1 cellular context compared by ENCODE assay signal in the genomic region with DNA sequence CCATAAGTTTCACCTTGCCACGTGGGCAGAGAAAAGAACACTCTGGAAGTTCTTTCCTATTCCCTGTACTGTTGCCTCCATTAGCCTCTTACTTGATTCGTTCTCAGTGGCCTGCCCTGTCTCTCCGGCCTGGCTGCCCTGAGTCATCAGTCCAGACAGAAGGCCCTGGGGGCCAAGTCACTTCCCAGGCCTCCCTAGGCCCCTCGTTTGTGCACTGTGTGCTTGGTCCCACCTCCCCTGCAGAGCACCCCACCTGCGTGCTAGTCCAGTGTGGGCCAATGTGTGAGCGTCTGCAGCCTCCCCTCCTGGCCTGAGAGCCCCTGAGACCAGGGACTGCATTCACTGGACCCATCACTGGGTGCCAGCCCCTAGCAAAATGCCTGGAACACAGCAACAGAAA.
TF ChIP-seq lines count a peak whose summit lies in the region.

No MANE protein-coding gene starts in this region.

TF ChIP-seq in GM23338, 12 proteins besides CTCF, POLR2A, EP300 and RAD21 (continued from another document):
- TF ChIP-seq, protein P1, sequence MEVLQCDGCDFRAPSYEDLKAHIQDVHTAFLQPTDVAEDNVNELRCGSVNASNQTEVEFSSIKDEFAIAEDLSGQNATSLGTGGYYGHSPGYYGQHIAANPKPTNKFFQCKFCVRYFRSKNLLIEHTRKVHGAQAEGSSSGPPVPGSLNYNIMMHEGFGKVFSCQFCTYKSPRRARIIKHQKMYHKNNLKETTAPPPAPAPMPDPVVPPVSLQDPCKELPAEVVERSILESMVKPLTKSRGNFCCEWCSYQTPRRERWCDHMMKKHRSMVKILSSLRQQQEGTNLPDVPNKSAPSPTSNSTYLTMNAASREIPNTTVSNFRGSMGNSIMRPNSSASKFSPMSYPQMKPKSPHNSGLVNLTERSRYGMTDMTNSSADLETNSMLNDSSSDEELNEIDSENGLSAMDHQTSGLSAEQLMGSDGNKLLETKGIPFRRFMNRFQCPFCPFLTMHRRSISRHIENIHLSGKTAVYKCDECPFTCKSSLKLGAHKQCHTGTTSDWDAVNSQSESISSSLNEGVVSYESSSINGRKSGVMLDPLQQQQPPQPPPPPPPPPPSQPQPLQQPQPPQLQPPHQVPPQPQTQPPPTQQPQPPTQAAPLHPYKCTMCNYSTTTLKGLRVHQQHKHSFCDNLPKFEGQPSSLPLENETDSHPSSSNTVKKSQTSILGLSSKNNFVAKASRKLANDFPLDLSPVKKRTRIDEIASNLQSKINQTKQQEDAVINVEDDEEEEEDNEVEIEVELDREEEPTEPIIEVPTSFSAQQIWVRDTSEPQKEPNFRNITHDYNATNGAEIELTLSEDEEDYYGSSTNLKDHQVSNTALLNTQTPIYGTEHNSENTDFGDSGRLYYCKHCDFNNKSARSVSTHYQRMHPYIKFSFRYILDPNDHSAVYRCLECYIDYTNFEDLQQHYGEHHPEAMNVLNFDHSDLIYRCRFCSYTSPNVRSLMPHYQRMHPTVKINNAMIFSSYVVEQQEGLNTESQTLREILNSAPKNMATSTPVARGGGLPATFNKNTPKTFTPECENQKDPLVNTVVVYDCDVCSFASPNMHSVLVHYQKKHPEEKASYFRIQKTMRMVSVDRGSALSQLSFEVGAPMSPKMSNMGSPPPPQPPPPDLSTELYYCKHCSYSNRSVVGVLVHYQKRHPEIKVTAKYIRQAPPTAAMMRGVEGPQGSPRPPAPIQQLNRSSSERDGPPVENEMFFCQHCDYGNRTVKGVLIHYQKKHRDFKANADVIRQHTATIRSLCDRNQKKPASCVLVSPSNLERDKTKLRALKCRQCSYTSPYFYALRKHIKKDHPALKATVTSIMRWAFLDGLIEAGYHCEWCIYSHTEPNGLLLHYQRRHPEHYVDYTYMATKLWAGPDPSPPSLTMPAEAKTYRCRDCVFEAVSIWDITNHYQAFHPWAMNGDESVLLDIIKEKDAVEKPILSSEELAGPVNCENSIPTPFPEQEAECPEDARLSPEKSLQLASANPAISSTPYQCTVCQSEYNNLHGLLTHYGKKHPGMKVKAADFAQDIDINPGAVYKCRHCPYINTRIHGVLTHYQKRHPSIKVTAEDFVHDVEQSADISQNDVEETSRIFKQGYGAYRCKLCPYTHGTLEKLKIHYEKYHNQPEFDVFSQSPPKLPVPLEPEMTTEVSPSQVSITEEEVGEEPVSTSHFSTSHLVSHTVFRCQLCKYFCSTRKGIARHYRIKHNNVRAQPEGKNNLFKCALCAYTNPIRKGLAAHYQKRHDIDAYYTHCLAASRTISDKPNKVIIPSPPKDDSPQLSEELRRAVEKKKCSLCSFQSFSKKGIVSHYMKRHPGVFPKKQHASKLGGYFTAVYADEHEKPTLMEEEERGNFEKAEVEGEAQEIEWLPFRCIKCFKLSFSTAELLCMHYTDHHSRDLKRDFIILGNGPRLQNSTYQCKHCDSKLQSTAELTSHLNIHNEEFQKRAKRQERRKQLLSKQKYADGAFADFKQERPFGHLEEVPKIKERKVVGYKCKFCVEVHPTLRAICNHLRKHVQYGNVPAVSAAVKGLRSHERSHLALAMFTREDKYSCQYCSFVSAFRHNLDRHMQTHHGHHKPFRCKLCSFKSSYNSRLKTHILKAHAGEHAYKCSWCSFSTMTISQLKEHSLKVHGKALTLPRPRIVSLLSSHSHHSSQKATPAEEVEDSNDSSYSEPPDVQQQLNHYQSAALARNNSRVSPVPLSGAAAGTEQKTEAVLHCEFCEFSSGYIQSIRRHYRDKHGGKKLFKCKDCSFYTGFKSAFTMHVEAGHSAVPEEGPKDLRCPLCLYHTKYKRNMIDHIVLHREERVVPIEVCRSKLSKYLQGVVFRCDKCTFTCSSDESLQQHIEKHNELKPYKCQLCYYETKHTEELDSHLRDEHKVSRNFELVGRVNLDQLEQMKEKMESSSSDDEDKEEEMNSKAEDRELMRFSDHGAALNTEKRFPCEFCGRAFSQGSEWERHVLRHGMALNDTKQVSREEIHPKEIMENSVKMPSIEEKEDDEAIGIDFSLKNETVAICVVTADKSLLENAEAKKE (CRISPR knock-in tag; IDR thresholded peaks at IDR 0.05): no peak
- TF ChIP-seq CREB1 (CRISPR knock-in tag; IDR thresholded peaks at IDR 0.05; ENCODE audit: low read depth) (no peak), JUNB (IDR thresholded peaks at IDR 0.05; ENCODE audit: unreplicated experiment) (no peak)
- TF ChIP-seq, protein P2, sequence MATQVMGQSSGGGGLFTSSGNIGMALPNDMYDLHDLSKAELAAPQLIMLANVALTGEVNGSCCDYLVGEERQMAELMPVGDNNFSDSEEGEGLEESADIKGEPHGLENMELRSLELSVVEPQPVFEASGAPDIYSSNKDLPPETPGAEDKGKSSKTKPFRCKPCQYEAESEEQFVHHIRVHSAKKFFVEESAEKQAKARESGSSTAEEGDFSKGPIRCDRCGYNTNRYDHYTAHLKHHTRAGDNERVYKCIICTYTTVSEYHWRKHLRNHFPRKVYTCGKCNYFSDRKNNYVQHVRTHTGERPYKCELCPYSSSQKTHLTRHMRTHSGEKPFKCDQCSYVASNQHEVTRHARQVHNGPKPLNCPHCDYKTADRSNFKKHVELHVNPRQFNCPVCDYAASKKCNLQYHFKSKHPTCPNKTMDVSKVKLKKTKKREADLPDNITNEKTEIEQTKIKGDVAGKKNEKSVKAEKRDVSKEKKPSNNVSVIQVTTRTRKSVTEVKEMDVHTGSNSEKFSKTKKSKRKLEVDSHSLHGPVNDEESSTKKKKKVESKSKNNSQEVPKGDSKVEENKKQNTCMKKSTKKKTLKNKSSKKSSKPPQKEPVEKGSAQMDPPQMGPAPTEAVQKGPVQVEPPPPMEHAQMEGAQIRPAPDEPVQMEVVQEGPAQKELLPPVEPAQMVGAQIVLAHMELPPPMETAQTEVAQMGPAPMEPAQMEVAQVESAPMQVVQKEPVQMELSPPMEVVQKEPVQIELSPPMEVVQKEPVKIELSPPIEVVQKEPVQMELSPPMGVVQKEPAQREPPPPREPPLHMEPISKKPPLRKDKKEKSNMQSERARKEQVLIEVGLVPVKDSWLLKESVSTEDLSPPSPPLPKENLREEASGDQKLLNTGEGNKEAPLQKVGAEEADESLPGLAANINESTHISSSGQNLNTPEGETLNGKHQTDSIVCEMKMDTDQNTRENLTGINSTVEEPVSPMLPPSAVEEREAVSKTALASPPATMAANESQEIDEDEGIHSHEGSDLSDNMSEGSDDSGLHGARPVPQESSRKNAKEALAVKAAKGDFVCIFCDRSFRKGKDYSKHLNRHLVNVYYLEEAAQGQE (IDR thresholded peaks at IDR 0.05; ENCODE audit: unreplicated experiment): no peak
